ENCODE assay signal across 13 cellular contexts in the genomic region with DNA sequence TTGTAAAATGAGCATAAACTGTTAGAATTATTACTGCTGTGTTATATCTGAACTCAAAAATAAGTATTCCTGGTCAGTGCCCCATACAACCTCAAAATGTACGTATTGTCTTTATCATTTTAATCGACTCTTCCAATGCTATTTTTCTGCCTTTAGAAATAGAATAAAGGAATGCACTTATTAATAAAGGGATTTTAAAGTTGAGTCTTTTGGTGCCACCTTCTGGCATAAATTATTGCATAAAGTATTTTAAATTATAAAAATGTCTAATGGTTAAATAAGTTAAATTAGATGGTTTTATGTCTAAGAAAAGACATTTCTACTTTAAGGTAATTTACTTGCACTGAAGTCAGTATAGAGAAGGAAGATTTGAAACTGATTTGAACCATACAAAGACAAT.
DNase-seq lines count a peak whose midpoint lies in the region; ATAC-seq, FAIRE-seq and TF ChIP-seq lines count a peak whose summit lies in the region.
"Had no signal": no experiment of that assay in that cellular context is flagged by ENCODE, and none has a peak within 500 bp of the region (broad histone marks: within the 10 kb centered on the region; RNA-seq: fewer than 3 reads in every experiment).

No MANE protein-coding gene starts in this region.

- no peak overlapping the region for H2BK120ac ChIP-seq in mesendoderm (ENCODE audit: low read depth, low read length)

- no peaks in the 10 kb centered on the region for H3K27me3 ChIP-seq in bronchial epithelial cell (ENCODE audit: control insufficient read depth, insufficient read depth, low read length)
- H3K27me3 ChIP-seq in small intestine (ENCODE audit: control insufficient read depth in 2 of 2, insufficient read depth in 2 of 2, low read length in 2 of 2) = no peaks in the 10 kb centered on the region
- no peaks in the 10 kb centered on the region for H3K27me3 ChIP-seq in mesendoderm (ENCODE audit: insufficient read depth, low read length, poor library complexity)
- no peaks in the 10 kb centered on the region for H3K27me3 ChIP-seq in left ventricle myocardium inferior (ENCODE audit: low read depth)
- H3K27me3 ChIP-seq: neutrophil had no signal

- no peak overlapping the region for H2BK15ac ChIP-seq in mesendoderm (replicated peaks; ENCODE audit: low read depth)

- 31 to 57% (median 47%) methylated on average over 2 of the region's 2 CpGs for WGBS in small intestine, 3 donors
- no CpG with 5 or more reads among the region's 2 CpGs for WGBS in mesendoderm (ENCODE audit: extremely low coverage, insufficient coverage, low lambda C conversion rate)

- no peak overlapping the region for H3K56ac ChIP-seq in mesendoderm (ENCODE audit: low read length)

- no peaks in the 10 kb centered on the region for H3K79me1 ChIP-seq in mesendoderm (ENCODE audit: low read length)

- H3K4me1 ChIP-seq in small intestine (ENCODE audit: control insufficient read depth in 2 of 2, insufficient read depth in 1 of 2, low read depth in 1 of 2, low read length in 1 of 2) = no peaks in the 10 kb centered on the region
- H3K4me1 ChIP-seq in mesendoderm (ENCODE audit: control insufficient read depth, low read depth, low read length) = no peaks in the 10 kb centered on the region
- H3K4me1 ChIP-seq in left ventricle myocardium inferior = no peaks in the 10 kb centered on the region

- no peak for ATAC-seq in GM21526 (IDR thresholded peaks at IDR 0.05; ENCODE audit: low FRiP score, unreplicated experiment)

- H3K9me3 ChIP-seq in small intestine (ENCODE audit: control insufficient read depth, low read depth) (no peaks in the 10 kb centered on the region), left ventricle myocardium inferior (replicated peaks) (no peaks in the 10 kb centered on the region)
- H3K9me3 ChIP-seq: neutrophil had no signal

- no peaks in the 10 kb centered on the region for H3K79me2 ChIP-seq in mesendoderm (ENCODE audit: control insufficient read depth, insufficient read depth, low read length)

- H3K9ac ChIP-seq in mesendoderm (ENCODE audit: low read length) = no peak overlapping the region

- H3K18ac ChIP-seq in mesendoderm (ENCODE audit: low read length) = no peak overlapping the region

- no peak overlapping the region for H3K4me2 ChIP-seq in mesendoderm (ENCODE audit: low read length)

- no peak overlapping the region for H4K5ac ChIP-seq in mesendoderm (ENCODE audit: low read length)

- no peak overlapping the region for H2AK5ac ChIP-seq in mesendoderm (ENCODE audit: low read length)

- H3K27ac ChIP-seq in small intestine (ENCODE audit: low read depth in 1 of 2, low read length in 1 of 2) (no peak overlapping the region), mesendoderm (ENCODE audit: low read depth, low read length) (no peak overlapping the region), left ventricle myocardium inferior (replicated peaks) (no peak overlapping the region)
- H3K27ac ChIP-seq: HL-60, neutrophil had no signal

- H2BK5ac ChIP-seq in mesendoderm (ENCODE audit: low read length) = no peak overlapping the region

- no peak for FAIRE-seq in bronchial epithelial cell (lab: Jason Lieb, UNC)
- peak; percentile 53 for FAIRE-seq in small intestine (lab: Jason Lieb, UNC)

- H3K4me3 ChIP-seq in bronchial epithelial cell (ENCODE audit: low read depth, low read length) (no peak overlapping the region), small intestine (ENCODE audit: low read depth in 1 of 2, low read length in 2 of 2) (no peak overlapping the region), mesendoderm (ENCODE audit: low read length) (no peak overlapping the region), left ventricle myocardium inferior (no peak overlapping the region)

- no peaks in the 10 kb centered on the region for H3K36me3 ChIP-seq in bronchial epithelial cell (ENCODE audit: control insufficient read depth, insufficient read depth, low read length)
- H3K36me3 ChIP-seq in small intestine (ENCODE audit: control insufficient read depth in 2 of 2, insufficient read depth in 2 of 2, low read length in 2 of 2) = no peaks in the 10 kb centered on the region
- H3K36me3 ChIP-seq in mesendoderm (ENCODE audit: control insufficient read depth, insufficient read depth, low read length) = no peaks in the 10 kb centered on the region
- no peaks in the 10 kb centered on the region for H3K36me3 ChIP-seq in left ventricle myocardium inferior
- H3K36me3 ChIP-seq: neutrophil had no signal

- H3K4ac ChIP-seq in mesendoderm (ENCODE audit: low read depth, low read length) = no peak overlapping the region

- no peak overlapping the region for H4K8ac ChIP-seq in mesendoderm (ENCODE audit: low read depth, low read length)

- DNase-seq in NCI-H2029 (lab: John Stamatoyannopoulos, UW) (peak; percentile 1), NCI-H2029 treated with DMSO at 0.1 percent for 48 hours (lab: John Stamatoyannopoulos, UW) (no peak), LoVo (ENCODE audit: low spot score) (peak; percentile 6), bronchial epithelial cell (ENCODE audit: low read depth) (peak; percentile 33), small intestine (peak; percentile 5), mesendoderm (no peak), left ventricle myocardium inferior (no peak)
- DNase-seq: amniotic stem cell, islet precursor cell, NCI-H524 had no signal

- no peak for TF ChIP-seq CTCF in bronchial epithelial cell (IDR thresholded peaks at IDR 0.05; ENCODE audit: insufficient read depth, low read length, severe bottlenecking)
- TF ChIP-seq CTCF in left ventricle myocardium inferior (IDR thresholded peaks at IDR 0.05; ENCODE audit: borderline replicate concordance) = no peak

- H3K23ac ChIP-seq in mesendoderm (ENCODE audit: low read length) = no peak overlapping the region

- intact Hi-C loops in left ventricle myocardium inferior (cut with micrococcal nuclease) = no loop called here

Comparison
In these comparisons a context has a peak if more than half of its experiments do, and no peak if none do; other contexts are left out.
1. DNase-seq: peak in NCI-H2029 (single experiment), LoVo (single experiment), bronchial epithelial cell (single experiment) and small intestine (single experiment); none in NCI-H2029 treated with DMSO at 0.1 percent for 48 hours (single experiment), mesendoderm (single experiment) and left ventricle myocardium inferior (single experiment).